22 cellular contexts compared by ENCODE assay signal in the genomic region with DNA sequence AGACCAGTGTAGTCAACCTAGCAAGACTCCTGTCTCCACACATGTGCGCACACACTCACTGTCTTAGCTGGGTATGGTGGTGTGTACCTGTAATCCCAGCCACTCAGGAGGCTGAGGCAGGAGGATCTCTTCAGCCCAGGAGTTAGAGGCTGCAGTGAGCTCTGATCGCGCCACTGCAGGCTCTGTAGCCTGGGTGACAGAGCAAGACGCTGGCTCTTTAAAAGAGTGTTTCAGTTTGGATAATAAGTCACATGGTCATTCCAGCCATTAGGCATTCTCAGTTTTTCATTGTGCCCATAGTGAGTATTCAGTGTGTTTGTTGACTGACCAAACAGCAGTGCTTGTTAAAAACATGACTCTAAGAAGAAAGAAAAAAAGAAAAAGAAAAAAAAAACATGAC. TPM values are rescaled to one million over a fixed set of nuclear protein-coding genes. Genes with fewer than 3 reads are reported as not detected.
DNase-seq lines count a peak whose midpoint lies in the region; ATAC-seq and TF ChIP-seq lines count a peak whose summit lies in the region.
"Had no signal": no experiment of that assay in that cellular context is flagged by ENCODE, and none has a peak within 500 bp of the region (broad histone marks: within the 10 kb centered on the region; RNA-seq: fewer than 3 reads in every experiment).

No MANE protein-coding gene starts in this region.

- in situ Hi-C loops in SK-MEL-5 (cut with HindIII; ENCODE audit: low pct_unique_long_range_greater_than_20kb, low sequenced_read_pairs), result no loop called here

- WGBS in testis, 2 donors, result 98 to 100% methylated on average over 4 of the region's 4 CpGs

- H3K36me3 Mint-ChIP-seq in CD4-positive, CD25-positive, alpha-beta regulatory T cell, result peaks cover 22% of the 10 kb centered on the region

- TF ChIP-seq CTCF in testis (IDR thresholded peaks at IDR 0.05) (no peak), dorsolateral prefrontal cortex (IDR thresholded peaks at IDR 0.05 in 54 of 56, conservative IDR thresholded peaks at IDR 0.05 in 2 of 56; ENCODE audit: low read depth in 1 of 56, partially characterized antibody in 56 of 56) (no peak)

- H3K27ac ChIP-seq in CD4-positive, CD25-positive, alpha-beta regulatory T cell (ENCODE audit: insufficient read depth, low read length, poor library complexity, severe bottlenecking), result peak overlapping the region; percentile 6
- no peak overlapping the region for H3K27ac ChIP-seq in testis
- no peak overlapping the region for H3K27ac ChIP-seq in dorsolateral prefrontal cortex
- H3K27ac ChIP-seq: 22Rv1, coronary artery, upper lobe of left lung had no signal

- no peaks in the 10 kb centered on the region for H3K9me3 Mint-ChIP-seq in CD4-positive, CD25-positive, alpha-beta regulatory T cell
- H3K9me3 Mint-ChIP-seq: activated B cell treated with CpG ODN at 0.5 μM for 24 hours; activated CD4-positive, alpha-beta memory T cell treated with anti-CD3 and anti-CD28 coated beads, Interleukin-2, amount 10 ng/mL, durations not matched to agents 7 days and 5 days; activated naive CD4-positive, alpha-beta T cell treated with anti-CD3 and anti-CD28 coated beads for 36 hours; neural crest cell had no signal

- peak; percentile 6 for DNase-seq in DMS53 (lab: John Stamatoyannopoulos, UW)
- DNase-seq in DMS53 treated with DMSO at 0.1 percent for 48 hours (lab: John Stamatoyannopoulos, UW; ENCODE audit: unreplicated experiment), result no peak
- DNase-seq in CD4-positive, CD25-positive, alpha-beta regulatory T cell, result no peak
- peak; percentile 45 for DNase-seq in SK-MEL-5 (ENCODE audit: low read depth, low spot score)
- DNase-seq in foreskin melanocyte, result peak; percentile 45
- no peak for DNase-seq in testis
- no peak for DNase-seq in dorsolateral prefrontal cortex
- DNase-seq: activated B cell treated with CpG ODN at 0.5 μM for 24 hours; activated CD4-positive, alpha-beta memory T cell treated with anti-CD3 and anti-CD28 coated beads, Interleukin-2, amount 10 ng/mL, durations not matched to agents 7 days and 5 days; activated naive CD4-positive, alpha-beta T cell treated with anti-CD3 and anti-CD28 coated beads for 36 hours; AML-193; anterior cingulate cortex; DMS153; Karpas-422; NCI-H524; stimulated activated CD4-positive, alpha-beta T cell treated with anti-CD3 and anti-CD28 coated beads, Interleukin-15, amount 100 ng/mL, for 24 hours; T-helper 9 cell; upper lobe of left lung had no signal

- peak overlapping the region in 1 of 3 donors; percentile 69 for H3K27ac Mint-ChIP-seq in CD4-positive, CD25-positive, alpha-beta regulatory T cell
- H3K27ac Mint-ChIP-seq: activated B cell treated with CpG ODN at 0.5 μM for 24 hours; activated CD4-positive, alpha-beta memory T cell treated with anti-CD3 and anti-CD28 coated beads, Interleukin-2, amount 10 ng/mL, durations not matched to agents 7 days and 5 days; activated naive CD4-positive, alpha-beta T cell treated with anti-CD3 and anti-CD28 coated beads for 36 hours had no signal

- H3K4me1 ChIP-seq in CD4-positive, CD25-positive, alpha-beta regulatory T cell (ENCODE audit: control insufficient read depth, insufficient read depth, low read length, poor library complexity, severe bottlenecking), result peaks cover 27% of the 10 kb centered on the region
- peaks cover 9% of the 10 kb centered on the region for H3K4me1 ChIP-seq in testis

- no peak overlapping the region for H3K4me3 ChIP-seq in CD4-positive, CD25-positive, alpha-beta regulatory T cell (ENCODE audit: low read depth, low read length)
- H3K4me3 ChIP-seq in testis, result no peak overlapping the region
- no peak overlapping the region for H3K4me3 ChIP-seq in dorsolateral prefrontal cortex
- H3K4me3 ChIP-seq: coronary artery, upper lobe of left lung had no signal

- H3K9me3 ChIP-seq in CD4-positive, CD25-positive, alpha-beta regulatory T cell (ENCODE audit: control insufficient read depth in 2 of 2, low read length in 2 of 2), result no peaks in the 10 kb centered on the region
- H3K9me3 ChIP-seq in testis, result no peaks in the 10 kb centered on the region
- H3K9me3 ChIP-seq: upper lobe of left lung had no signal

- H3K4me1 Mint-ChIP-seq in CD4-positive, CD25-positive, alpha-beta regulatory T cell, result peaks cover 26 to 61% (median 41%) of the 10 kb centered on the region in 4 donors

- ATAC-seq in CD4-positive, CD25-positive, alpha-beta regulatory T cell (ENCODE audit: low read depth in 2 of 2), result no peak
- no peak for ATAC-seq in HG03520 (IDR thresholded peaks at IDR 0.05; ENCODE audit: unreplicated experiment)

- intact Hi-C loops in testis (cut with DNase I; ENCODE audit: low total_unique reads), result no loop called here
- intact Hi-C loops in dorsolateral prefrontal cortex (cut with DNase I), result no loop called here

- no peaks in the 10 kb centered on the region for H3K27me3 Mint-ChIP-seq in CD4-positive, CD25-positive, alpha-beta regulatory T cell
- H3K27me3 Mint-ChIP-seq: activated B cell treated with CpG ODN at 0.5 μM for 24 hours; activated CD4-positive, alpha-beta memory T cell treated with anti-CD3 and anti-CD28 coated beads, Interleukin-2, amount 10 ng/mL, durations not matched to agents 7 days and 5 days had no signal

- no peaks in the 10 kb centered on the region for H3K27me3 ChIP-seq in CD4-positive, CD25-positive, alpha-beta regulatory T cell (ENCODE audit: control insufficient read depth, insufficient read depth, low read length)
- H3K27me3 ChIP-seq in testis, result no peaks in the 10 kb centered on the region
- no peaks in the 10 kb centered on the region for H3K27me3 ChIP-seq in dorsolateral prefrontal cortex
- H3K27me3 ChIP-seq: upper lobe of left lung had no signal

- peaks cover 9% of the 10 kb centered on the region for H3K36me3 ChIP-seq in CD4-positive, CD25-positive, alpha-beta regulatory T cell (ENCODE audit: control insufficient read depth, insufficient read depth, low read length)
- H3K36me3 ChIP-seq in testis (ENCODE audit: low read depth, missing control alignments), result no peaks in the 10 kb centered on the region

- no peak for TF ChIP-seq POLR2A in testis (IDR thresholded peaks at IDR 0.05)

- no peak overlapping the region for H3K4me3 Mint-ChIP-seq in CD4-positive, CD25-positive, alpha-beta regulatory T cell
- H3K4me3 Mint-ChIP-seq: activated B cell treated with CpG ODN at 0.5 μM for 24 hours; activated CD4-positive, alpha-beta memory T cell treated with anti-CD3 and anti-CD28 coated beads, Interleukin-2, amount 10 ng/mL, durations not matched to agents 7 days and 5 days; activated naive CD4-positive, alpha-beta T cell treated with anti-CD3 and anti-CD28 coated beads for 36 hours; neural crest cell had no signal

RNA-seq across cellular contexts. Expression of gene RAB10, which starts 31.0 kb away (rescaled TPM):
- total RNA-seq in CD4-positive, CD25-positive, alpha-beta regulatory T cell, result 40.8 TPM
- polyA plus RNA-seq in CD4-positive, CD25-positive, alpha-beta regulatory T cell, result 100 to 1,000 TPM in 3 of 4 donors, 10 to 100 TPM in 1; 94.0 to 132 (median 115) TPM
- total RNA-seq in SK-MEL-5 (2014; rRNA removed; shearing (Covaris generic)), result 101 and 127 TPM in 2 replicates
- polyA plus RNA-seq in SK-MEL-5 (2015; cell fraction: cytosol; rRNA removed), result 133 and 150 TPM in 2 replicates
- 34.0 and 39.6 TPM in 2 replicates for polyA plus RNA-seq in SK-MEL-5 (2015; cell fraction: nucleus; rRNA removed)
- total RNA-seq in testis (100 to 1,000 TPM in 1 of 2 donors, 10 to 100 TPM in 1; 96.8 to 112 TPM), dorsolateral prefrontal cortex (100 to 1,000 TPM in 104 of 120 experiments, 10 to 100 TPM in 16; 88.3 to 149 (median 112) TPM)
- polyA plus RNA-seq in testis (ENCODE audit: insufficient read depth, low read depth, low replicate concordance), result 74.8 TPM

Comparison
In these comparisons a context has a peak if more than half of its experiments do, and no peak if none do; other contexts are left out.
1. DNase-seq: peak in DMS53 (single experiment), SK-MEL-5 (single experiment) and foreskin melanocyte (single experiment); none in DMS53 treated with DMSO at 0.1 percent for 48 hours (single experiment), CD4-positive, CD25-positive, alpha-beta regulatory T cell (0 of 3), testis (single experiment) and dorsolateral prefrontal cortex (0 of 10).